ENCODE assay signal across 1 cellular context in the genomic region with DNA sequence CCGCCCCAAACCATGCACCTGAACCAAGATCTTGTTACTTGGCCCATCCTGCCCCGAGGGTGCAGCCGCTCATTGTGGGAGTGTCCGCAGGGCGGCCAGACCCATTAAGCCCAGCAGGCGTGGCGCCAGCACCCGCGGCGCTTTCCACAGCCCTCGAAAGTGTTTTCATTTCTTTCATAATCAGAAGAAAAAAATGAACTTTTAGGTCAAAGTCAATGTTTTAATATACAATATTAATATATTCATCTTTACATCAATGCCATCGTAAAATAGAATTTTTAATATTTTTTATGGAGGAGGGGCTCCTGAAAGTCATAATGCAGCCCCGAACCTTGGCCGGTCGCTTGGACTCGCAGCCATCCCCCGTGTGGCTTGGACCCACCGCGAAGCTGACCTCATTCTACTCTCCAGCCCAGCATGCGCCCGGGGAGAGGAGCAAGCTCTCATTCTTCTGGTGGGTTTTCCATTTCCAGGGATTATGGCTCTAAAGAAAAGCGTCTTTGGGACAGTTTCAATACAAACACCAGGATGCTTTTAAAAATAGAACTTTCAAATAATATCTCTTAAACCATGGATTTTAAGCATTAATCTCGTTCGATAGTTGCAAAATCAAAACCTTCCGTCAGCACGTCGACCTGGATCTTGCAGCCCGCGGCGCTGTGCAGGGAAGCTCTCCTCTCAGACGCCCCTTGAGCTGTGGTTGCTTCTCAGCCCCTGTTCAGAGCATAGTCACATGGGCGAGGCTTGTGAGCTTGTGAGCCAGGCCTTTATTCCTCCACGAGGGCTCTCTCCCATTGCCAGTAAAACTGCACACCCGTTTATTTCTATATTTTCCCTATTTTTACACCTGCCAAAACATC.
TF ChIP-seq lines count a peak whose summit lies in the region.

No MANE protein-coding gene starts in this region.

TF ChIP-seq in H1, 55 proteins besides CTCF, POLR2A, EP300 and RAD21:
- no peak for TF ChIP-seq CEBPB (IDR thresholded peaks at IDR 0.05; ENCODE audit: low read depth, low read length)
- TF ChIP-seq POLR2AphosphoS5 (IDR thresholded peaks at IDR 0.05; ENCODE audit: low read depth, low read length) = no peak
- no peak for TF ChIP-seq KDM5A (IDR thresholded peaks at IDR 0.05; ENCODE audit: low read length)
- TF ChIP-seq, protein P1, sequence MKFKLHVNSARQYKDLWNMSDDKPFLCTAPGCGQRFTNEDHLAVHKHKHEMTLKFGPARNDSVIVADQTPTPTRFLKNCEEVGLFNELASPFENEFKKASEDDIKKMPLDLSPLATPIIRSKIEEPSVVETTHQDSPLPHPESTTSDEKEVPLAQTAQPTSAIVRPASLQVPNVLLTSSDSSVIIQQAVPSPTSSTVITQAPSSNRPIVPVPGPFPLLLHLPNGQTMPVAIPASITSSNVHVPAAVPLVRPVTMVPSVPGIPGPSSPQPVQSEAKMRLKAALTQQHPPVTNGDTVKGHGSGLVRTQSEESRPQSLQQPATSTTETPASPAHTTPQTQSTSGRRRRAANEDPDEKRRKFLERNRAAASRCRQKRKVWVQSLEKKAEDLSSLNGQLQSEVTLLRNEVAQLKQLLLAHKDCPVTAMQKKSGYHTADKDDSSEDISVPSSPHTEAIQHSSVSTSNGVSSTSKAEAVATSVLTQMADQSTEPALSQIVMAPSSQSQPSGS (IDR thresholded peaks at IDR 0.05; ENCODE audit: low read length) = no peak
- no peak for TF ChIP-seq NRF1 (IDR thresholded peaks at IDR 0.05; ENCODE audit: low read depth, low read length)
- TF ChIP-seq BCL11A (IDR thresholded peaks at IDR 0.05; ENCODE audit: low read depth in 2 of 2, low read length in 2 of 2) = no peak
- no peak for TF ChIP-seq BRCA1 (IDR thresholded peaks at IDR 0.05; ENCODE audit: low read depth, low read length)
- TF ChIP-seq JUND (IDR thresholded peaks at IDR 0.05; ENCODE audit: low read length) = no peak
- no peak for TF ChIP-seq SAP30 (IDR thresholded peaks at IDR 0.05; ENCODE audit: insufficient read depth, insufficient replicate concordance, low read length)
- TF ChIP-seq CBX8 (IDR thresholded peaks at IDR 0.05; ENCODE audit: borderline replicate concordance, low read depth, low read length) = no peak
- TF ChIP-seq CREB1 (IDR thresholded peaks at IDR 0.05) = no peak
- no peak for TF ChIP-seq SIRT6 (IDR thresholded peaks at IDR 0.05; ENCODE audit: low read length)
- TF ChIP-seq KDM4A (IDR thresholded peaks at IDR 0.05; ENCODE audit: low read depth, low read length, severe bottlenecking) = no peak
- TF ChIP-seq YY1 (IDR thresholded peaks at IDR 0.05; ENCODE audit: low read depth, low read length) = no peak
